ENCODE assay signal across 28 cellular contexts in the genomic region with DNA sequence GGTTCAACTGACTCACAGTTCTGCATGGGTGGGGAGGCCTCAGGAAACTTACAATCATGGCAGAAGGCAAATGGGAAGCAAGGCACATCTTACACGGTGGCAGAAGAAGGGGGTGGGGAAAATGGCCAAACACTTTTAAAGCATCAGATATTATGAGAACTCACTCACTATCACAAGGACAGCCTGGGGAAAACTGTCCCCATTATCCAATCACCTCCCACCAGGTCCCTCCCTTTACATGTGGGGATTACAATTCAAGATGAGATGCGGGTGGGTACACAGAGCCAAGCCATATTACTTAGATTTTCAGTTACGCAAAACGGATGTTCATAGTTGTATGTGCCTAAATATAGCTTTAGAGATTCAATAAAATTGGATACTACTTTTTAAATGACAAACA. TPM values are rescaled to one million over a fixed set of nuclear protein-coding genes. Genes with fewer than 3 reads are reported as not detected.
"Had no signal": no experiment of that assay in that cellular context is flagged by ENCODE, and none has a peak within 500 bp of the region (broad histone marks: within the 10 kb centered on the region; RNA-seq: fewer than 3 reads in every experiment).

No MANE protein-coding gene starts in this region.

- H3K9me3 Mint-ChIP-seq: activated CD4-positive, alpha-beta memory T cell treated with anti-CD3 and anti-CD28 coated beads for 36 hours; activated CD4-positive, alpha-beta T cell treated with anti-CD3 and anti-CD28 coated beads, Interleukin-2, amount 10 ng/mL, durations not matched to agents 24 days and 14 days; activated T-helper 1 cell treated with anti-CD3 and anti-CD28 coated beads, Interleukin-12 subunit alpha, Interleukin-12 subunit beta, Interleukin-2, Interleukin-4 antibody, amounts not matched to agents 30 ng/mL and 10 ng/mL and 1 ng/mL, durations not matched to agents 14 hours and 24 hours and 36 hours; effector memory CD8-positive, alpha-beta T cell had no signal

- H3K36me3 ChIP-seq: adrenal gland had no signal

- H3K4me1 ChIP-seq: adrenal gland, esophagus squamous epithelium had no signal

- FAIRE-seq: endothelial cell of umbilical vein had no signal

- H3K27ac Mint-ChIP-seq: activated CD4-positive, alpha-beta memory T cell treated with anti-CD3 and anti-CD28 coated beads for 36 hours; activated CD4-positive, alpha-beta T cell treated with anti-CD3 and anti-CD28 coated beads for 36 hours; activated CD4-positive, alpha-beta T cell treated with anti-CD3 and anti-CD28 coated beads, Interleukin-2, amount 10 ng/mL, durations not matched to agents 24 days and 14 days; activated CD8-positive, alpha-beta memory T cell treated with anti-CD3 and anti-CD28 coated beads, Interleukin-2, amount 10 ng/mL, durations not matched to agents 7 days and 5 days; activated CD8-positive, alpha-beta T cell treated with anti-CD3 and anti-CD28 coated beads, Interleukin-2, amount 10 ng/mL, durations not matched to agents 7 days and 5 days; activated naive CD8-positive, alpha-beta T cell; activated T-helper 1 cell treated with anti-CD3 and anti-CD28 coated beads, Interleukin-12 subunit alpha, Interleukin-12 subunit beta, Interleukin-2, Interleukin-4 antibody, amounts not matched to agents 30 ng/mL and 10 ng/mL and 1 ng/mL, durations not matched to agents 14 hours and 24 hours and 36 hours had no signal

- H3K36me3 Mint-ChIP-seq: activated CD4-positive, alpha-beta memory T cell treated with anti-CD3 and anti-CD28 coated beads for 36 hours; activated CD8-positive, alpha-beta memory T cell treated with anti-CD3 and anti-CD28 coated beads, Interleukin-2, amount 10 ng/mL, durations not matched to agents 7 days and 5 days; activated naive CD8-positive, alpha-beta T cell had no signal

- H3K4me3 ChIP-seq: adrenal gland, body of pancreas, esophagus squamous epithelium, gastroesophageal sphincter, heart right ventricle, hepatocyte had no signal

- DNase-seq: activated CD4-positive, alpha-beta memory T cell treated with anti-CD3 and anti-CD28 coated beads for 36 hours; activated CD4-positive, alpha-beta T cell treated with anti-CD3 and anti-CD28 coated beads for 36 hours; activated CD4-positive, alpha-beta T cell treated with anti-CD3 and anti-CD28 coated beads, Interleukin-2, amount 10 ng/mL, durations not matched to agents 24 days and 14 days; activated CD4-positive, CD25-positive, alpha-beta regulatory T cell; activated CD4-positive, CD25-positive, alpha-beta regulatory T cell treated with anti-CD3 and anti-CD28 coated beads, Interleukin-2, amount 50 U/mL, for 72 hours; activated CD8-positive, alpha-beta memory T cell treated with anti-CD3 and anti-CD28 coated beads, Interleukin-2, amount 10 ng/mL, durations not matched to agents 7 days and 5 days; activated CD8-positive, alpha-beta memory T cell treated with anti-CD3 and anti-CD28 coated beads, Interleukin-2, amount 50 U/mL, for 4 hours; activated CD8-positive, alpha-beta T cell treated with anti-CD3 and anti-CD28 coated beads, Interleukin-2, amount 10 ng/mL, durations not matched to agents 7 days and 5 days; activated gamma-delta T cell; activated naive CD4-positive, alpha-beta T cell; activated naive CD4-positive, alpha-beta T cell treated with anti-CD3 and anti-CD28 coated beads, Interleukin-2, amount 50 U/mL, for 16 hours; activated T-cell treated with anti-CD3 and anti-CD28 coated beads, Interleukin-2, amount 50 U/mL, for 1 hour; activated T-cell treated with anti-CD3 and anti-CD28 coated beads, Interleukin-2, amount 50 U/mL, for 48 hours; adrenal gland; aorta; body of pancreas; cortex of kidney; effector CD4-positive, alpha-beta T cell; effector memory CD8-positive, alpha-beta T cell; esophagus squamous epithelium had no signal

- H3K27ac ChIP-seq: adrenal gland, body of pancreas, epithelial cell of prostate, hepatocyte had no signal

- H3K4me3 Mint-ChIP-seq: activated CD4-positive, alpha-beta memory T cell treated with anti-CD3 and anti-CD28 coated beads for 36 hours; activated CD4-positive, alpha-beta T cell treated with anti-CD3 and anti-CD28 coated beads for 36 hours; activated CD4-positive, alpha-beta T cell treated with anti-CD3 and anti-CD28 coated beads, Interleukin-2, amount 10 ng/mL, durations not matched to agents 24 days and 14 days; activated CD8-positive, alpha-beta memory T cell treated with anti-CD3 and anti-CD28 coated beads, Interleukin-2, amount 10 ng/mL, durations not matched to agents 7 days and 5 days; activated CD8-positive, alpha-beta T cell treated with anti-CD3 and anti-CD28 coated beads, Interleukin-2, amount 10 ng/mL, durations not matched to agents 7 days and 5 days; activated naive CD8-positive, alpha-beta T cell; activated T-helper 1 cell treated with anti-CD3 and anti-CD28 coated beads, Interleukin-12 subunit alpha, Interleukin-12 subunit beta, Interleukin-2, Interleukin-4 antibody, amounts not matched to agents 30 ng/mL and 10 ng/mL and 1 ng/mL, durations not matched to agents 14 hours and 24 hours and 36 hours had no signal

- H3K27me3 ChIP-seq: adrenal gland, body of pancreas, esophagus squamous epithelium, gastroesophageal sphincter, heart right ventricle, hepatocyte had no signal

- H3K79me2 ChIP-seq: hepatocyte had no signal

- H3K9me3 ChIP-seq: adrenal gland, body of pancreas, esophagus squamous epithelium, gastroesophageal sphincter had no signal

- ATAC-seq: activated CD8-positive, alpha-beta T cell treated with anti-CD3 and anti-CD28 coated beads, Interleukin-2, amount 10 ng/mL, durations not matched to agents 7 days and 5 days had no signal

- H3K4me2 ChIP-seq: hepatocyte had no signal

- H2AFZ ChIP-seq: hepatocyte had no signal

RNA-seq across cellular contexts. Expression of a gene that starts 25.6 kb away (rescaled TPM):
- total RNA-seq: activated CD4-positive, alpha-beta memory T cell treated with anti-CD3 and anti-CD28 coated beads for 36 hours; activated CD4-positive, alpha-beta T cell treated with anti-CD3 and anti-CD28 coated beads for 36 hours; activated CD4-positive, alpha-beta T cell treated with anti-CD3 and anti-CD28 coated beads, Interleukin-2, amount 10 ng/mL, durations not matched to agents 24 days and 14 days; activated CD8-positive, alpha-beta memory T cell treated with anti-CD3 and anti-CD28 coated beads for 36 hours; activated CD8-positive, alpha-beta memory T cell treated with anti-CD3 and anti-CD28 coated beads, Interleukin-2, amount 10 ng/mL, durations not matched to agents 7 days and 5 days; activated CD8-positive, alpha-beta T cell treated with anti-CD3 and anti-CD28 coated beads, Interleukin-2, amount 10 ng/mL, durations not matched to agents 7 days and 5 days; activated T-helper 1 cell treated with anti-CD3 and anti-CD28 coated beads, Interleukin-12 subunit alpha, Interleukin-12 subunit beta, Interleukin-2, Interleukin-4 antibody, amounts not matched to agents 30 ng/mL and 10 ng/mL and 1 ng/mL, durations not matched to agents 14 hours and 24 hours and 36 hours; endothelial cell of umbilical vein had no signal
- polyA plus RNA-seq: endothelial cell of umbilical vein had no signal

RNA-seq across cellular contexts. Expression of a gene that starts 25.8 kb away (rescaled TPM):
- total RNA-seq: activated CD8-positive, alpha-beta T cell treated with anti-CD3 and anti-CD28 coated beads, Interleukin-2, amount 10 ng/mL, durations not matched to agents 7 days and 5 days; activated T-helper 1 cell treated with anti-CD3 and anti-CD28 coated beads, Interleukin-12 subunit alpha, Interleukin-12 subunit beta, Interleukin-2, Interleukin-4 antibody, amounts not matched to agents 30 ng/mL and 10 ng/mL and 1 ng/mL, durations not matched to agents 14 hours and 24 hours and 36 hours had no signal
